ENCODE assay signal across 12 cellular contexts in genomic region chr1:36458910-36459309, GRCh38. TPM values are rescaled to one million over a fixed set of nuclear protein-coding genes. Genes with fewer than 3 reads are reported as not detected.
DNase-seq lines count a peak whose midpoint lies in the region; ATAC-seq and TF ChIP-seq lines count a peak whose summit lies in the region.
"Had no signal": no experiment of that assay in that cellular context is flagged by ENCODE, and none has a peak within 500 bp of the region (broad histone marks: within the 10 kb centered on the region; RNA-seq: fewer than 3 reads in every experiment).

No MANE protein-coding gene starts in this region.

- H3K27me3 ChIP-seq in CD8-positive, alpha-beta memory T cell (ENCODE audit: insufficient read depth, low read length, poor library complexity, severe bottlenecking): no peaks in the 10 kb centered on the region
- H3K27me3 ChIP-seq in SJCRH30 (no peaks in the 10 kb centered on the region), right lobe of liver (no peaks in the 10 kb centered on the region)
- H3K27me3 ChIP-seq: upper lobe of left lung had no signal

- peaks cover 23% of the 10 kb centered on the region for H3K4me1 ChIP-seq in CD8-positive, alpha-beta memory T cell (ENCODE audit: insufficient read depth, low read length)
- H3K4me1 ChIP-seq in SJCRH30 (no peaks in the 10 kb centered on the region), right lobe of liver (peaks cover 0 to 6% (median 0%) of the 10 kb centered on the region in 4 donors)

- H3K27ac ChIP-seq in CD8-positive, alpha-beta memory T cell (ENCODE audit: low read depth, low read length): no peak overlapping the region
- no peak overlapping the region for H3K27ac ChIP-seq in SJCRH30
- no peak overlapping the region for H3K27ac ChIP-seq in right lobe of liver

- H3K27me3 Mint-ChIP-seq in CD8-positive, alpha-beta memory T cell: peaks cover 0 to 1% of the 10 kb centered on the region in 2 donors

- H3K36me3 Mint-ChIP-seq in CD8-positive, alpha-beta memory T cell: peaks cover 4 to 80% (median 15%) of the 10 kb centered on the region in 3 donors

- POLR2A ChIA-PET in CD8-positive, alpha-beta memory T cell (lab: Charles Lee): interaction anchor here (0.6 kb wide), 1 partner anchor 9 kb away, joined by 3 read pairs; the partner anchor contains the start of gene OSCP1

- no peak overlapping the region for H3K4me3 ChIP-seq in CD8-positive, alpha-beta memory T cell (ENCODE audit: low read length)
- H3K4me3 ChIP-seq in SJCRH30: no peak overlapping the region
- H3K4me3 ChIP-seq in right lobe of liver: no peak overlapping the region
- H3K4me3 ChIP-seq: upper lobe of left lung had no signal

- H3K9me3 Mint-ChIP-seq in CD8-positive, alpha-beta memory T cell: no peaks in the 10 kb centered on the region

- no peak for TF ChIP-seq CTCF in right lobe of liver (IDR thresholded peaks at IDR 0.05)

- peaks cover 52% of the 10 kb centered on the region for H3K36me3 ChIP-seq in CD8-positive, alpha-beta memory T cell (ENCODE audit: insufficient read depth, low read length)
- H3K36me3 ChIP-seq in SJCRH30 (peaks cover 44% of the 10 kb centered on the region), right lobe of liver (peaks cover 0 to 53% (median 17%) of the 10 kb centered on the region in 4 donors)

- TF ChIP-seq POLR2A in right lobe of liver (IDR thresholded peaks at IDR 0.05): no peak

- peak overlapping the region in 1 of 7 donors; percentile 26 for H3K4me3 Mint-ChIP-seq in CD8-positive, alpha-beta memory T cell

- peak overlapping the region in 5 of 8 donors; percentile 21 to 58 (median 38) for H3K27ac Mint-ChIP-seq in CD8-positive, alpha-beta memory T cell

- intact Hi-C loops in right lobe of liver (cut with DNase I): no loop called here

- ATAC-seq in GM18520 (IDR thresholded peaks at IDR 0.05; ENCODE audit: unreplicated experiment): no peak
- no peak for ATAC-seq in right lobe of liver
- no peak for ATAC-seq in HG02610 (IDR thresholded peaks at IDR 0.05; ENCODE audit: unreplicated experiment)

- DNase-seq in CD8-positive, alpha-beta memory T cell: no peak
- DNase-seq in NOMO-1 (lab: John Stamatoyannopoulos, UW; ENCODE audit: unreplicated experiment in 2 of 2) (peak; percentile 37 to 42), SJCRH30 (no peak), right lobe of liver (no peak)
- peak; percentile 70 to 77 for DNase-seq in activated T-cell treated with anti-CD3 and anti-CD28 coated beads, Interleukin-2, amount 50 U/mL, for 48 hours
- DNase-seq in stimulated activated CD4-positive, alpha-beta T cell treated with anti-CD3 and anti-CD28 coated beads, Interleukin-15, amount 100 ng/mL, for 24 hours: peak; percentile 77
- DNase-seq: Calu3, NCI-H2227 treated with DMSO at 0.1 percent for 48 hours, small intestine, upper lobe of left lung had no signal

- 59% methylated on average over 3 of the region's 3 CpGs for WGBS in right lobe of liver (ENCODE audit: insufficient coverage, low coverage, low lambda C conversion rate, missing lambda C conversion rate)

- peaks cover 25 to 39% (median 34%) of the 10 kb centered on the region in 3 donors for H3K4me1 Mint-ChIP-seq in CD8-positive, alpha-beta memory T cell

- no peaks in the 10 kb centered on the region for H3K9me3 ChIP-seq in CD8-positive, alpha-beta memory T cell (ENCODE audit: low read length)
- H3K9me3 ChIP-seq in SJCRH30 (replicated peaks) (no peaks in the 10 kb centered on the region), right lobe of liver (no peaks in the 10 kb centered on the region)
- H3K9me3 ChIP-seq: upper lobe of left lung had no signal

- CTCF ChIA-PET in CD8-positive, alpha-beta memory T cell (lab: Charles Lee): no interaction called here

RNA-seq across cellular contexts. Expression of gene MRPS15, which starts 5.3 kb away (rescaled TPM):
- total RNA-seq in CD8-positive, alpha-beta memory T cell: 100 to 1,000 TPM; 134 to 143 TPM
- polyA plus RNA-seq in CD8-positive, alpha-beta memory T cell: 76.5 TPM
- total RNA-seq in SJCRH30 (2014; rRNA removed; shearing (Covaris generic)): 130 and 140 TPM in 2 replicates
- 10 to 100 TPM; 44.9 to 63.6 (median 55.1) TPM for total RNA-seq in right lobe of liver

RNA-seq across cellular contexts. Expression of gene OSCP1, which starts 8.7 kb away (rescaled TPM):
- 1 to 10 TPM; 2.0 to 2.7 TPM for total RNA-seq in CD8-positive, alpha-beta memory T cell
- polyA plus RNA-seq in CD8-positive, alpha-beta memory T cell: not detected
- 0.71 and 2.6 TPM in 2 replicates for total RNA-seq in SJCRH30 (2014; rRNA removed; shearing (Covaris generic))
- 1 to 10 TPM in 5 of 6 experiments, under 1 TPM in 1; 0.40 to 4.9 (median 1.7) TPM for total RNA-seq in right lobe of liver

RNA-seq across cellular contexts. Expression of gene CSF3R, which starts 23.8 kb away (rescaled TPM):
- total RNA-seq in CD8-positive, alpha-beta memory T cell: under 1 TPM; 0.11 to 0.40 TPM
- polyA plus RNA-seq in CD8-positive, alpha-beta memory T cell: not detected
- total RNA-seq in SJCRH30 (2014; rRNA removed; shearing (Covaris generic)): not detected in 2 replicates
- 10 to 100 TPM in 3 of 6 experiments, 1 to 10 TPM in 3; 4.1 to 14.0 (median 9.5) TPM for total RNA-seq in right lobe of liver
- total RNA-seq: Calu3 had no signal

Comparison
In these comparisons a context has a peak if more than half of its experiments do, and no peak if none do; other contexts are left out.
1. DNase-seq: peak in NOMO-1 (2 of 2), activated T-cell treated with anti-CD3 and anti-CD28 coated beads, Interleukin-2, amount 50 U/mL, for 48 hours (2 of 2) and stimulated activated CD4-positive, alpha-beta T cell treated with anti-CD3 and anti-CD28 coated beads, Interleukin-15, amount 100 ng/mL, for 24 hours (single experiment); none in CD8-positive, alpha-beta memory T cell (0 of 5), SJCRH30 (0 of 2) and right lobe of liver (0 of 3).